ENCODE assay signal across 11 cellular contexts in genomic region chr2:49687873-49688272, GRCh38.
DNase-seq lines count a peak whose midpoint lies in the region; ATAC-seq and TF ChIP-seq lines count a peak whose summit lies in the region.
"Had no signal": no experiment of that assay in that cellular context is flagged by ENCODE, and none has a peak within 500 bp of the region (broad histone marks: within the 10 kb centered on the region; RNA-seq: fewer than 3 reads in every experiment).

No MANE protein-coding gene starts in this region.

- H3K4me1 ChIP-seq in neural progenitor cell: no peaks in the 10 kb centered on the region

- no peak overlapping the region for H2AFZ ChIP-seq in neural progenitor cell (replicated peaks)

- H3K4me1 Mint-ChIP-seq in brain (peaks cover 28% of the 10 kb centered on the region), neural progenitor cell (no peaks in the 10 kb centered on the region)

- TF ChIP-seq CTCF in brain (conservative IDR thresholded peaks at IDR 0.05) (peak; percentile 73 to 79), neural progenitor cell (IDR thresholded peaks at IDR 0.05) (peak; percentile 56)

- no peaks in the 10 kb centered on the region for H3K79me2 ChIP-seq in neural progenitor cell (ENCODE audit: low read depth)

- H3K4me3 ChIP-seq in neural progenitor cell: no peak overlapping the region

- H4K20me1 ChIP-seq in neural progenitor cell (ENCODE audit: low read depth): no peaks in the 10 kb centered on the region

- H3K27me3 Mint-ChIP-seq in brain (peaks cover 13% of the 10 kb centered on the region), neural progenitor cell (ENCODE audit: insufficient read depth, low read depth) (no peaks in the 10 kb centered on the region)

- no peaks in the 10 kb centered on the region for H3K36me3 ChIP-seq in neural progenitor cell

- H3K36me3 Mint-ChIP-seq in brain (no peaks in the 10 kb centered on the region), neural progenitor cell (no peaks in the 10 kb centered on the region)

- H3F3A ChIP-seq in neural progenitor cell (ENCODE audit: low read depth): no peaks in the 10 kb centered on the region

- H3K9me3 Mint-ChIP-seq in brain: no peaks in the 10 kb centered on the region
- no peaks in the 10 kb centered on the region for H3K9me3 Mint-ChIP-seq in neural progenitor cell

- H3K27ac ChIP-seq in neural progenitor cell: no peak overlapping the region

- H3K9me3 ChIP-seq in neural progenitor cell (ENCODE audit: low read depth): no peaks in the 10 kb centered on the region

- in situ Hi-C loops in KBM-7 (cut with MboI; ENCODE audit: low pct_unique_long_range_greater_than_20kb, low sequenced_read_pairs): no loop called here

- H3K27ac Mint-ChIP-seq in brain: peak overlapping the region in 3 of 5 experiments; percentile 2 to 70 (median 25)
- no peak overlapping the region for H3K27ac Mint-ChIP-seq in neural progenitor cell

- DNase-seq in NCI-H1092 treated with DMSO at 0.1 percent for 48 hours (lab: John Stamatoyannopoulos, UW): peak; percentile 2
- DNase-seq in NCI-H1092 (lab: John Stamatoyannopoulos, UW): no peak
- peak; percentile 61 for DNase-seq in NCI-H1105 treated with DMSO at 0.1 percent for 48 hours (lab: John Stamatoyannopoulos, UW)
- no peak for DNase-seq in neural progenitor cell (ENCODE audit: low spot score)
- no peak for DNase-seq in GM19238 (ENCODE audit: insufficient read length, low spot score)
- DNase-seq in KBM-7: no peak
- DNase-seq: effector CD4-positive, alpha-beta T cell; stimulated activated CD8-positive, alpha-beta memory T cell treated with anti-CD3 and anti-CD28 coated beads, Interleukin-4, amount 100 ng/mL, for 48 hours had no signal

- no peak for ATAC-seq in HG03280 (IDR thresholded peaks at IDR 0.05; ENCODE audit: unreplicated experiment)
- ATAC-seq: activated CD4-positive, CD25-positive, alpha-beta regulatory T cell treated with anti-CD3 and anti-CD28 coated beads, Interleukin-2, amount 50 U/mL, for 24 hours had no signal

- no peak overlapping the region for H3K9ac ChIP-seq in neural progenitor cell

- H3K27me3 ChIP-seq in neural progenitor cell: no peaks in the 10 kb centered on the region

- H3K4me3 Mint-ChIP-seq in brain (peak overlapping the region in 1 of 5 experiments; percentile 22), neural progenitor cell (no peak overlapping the region)

- no peak overlapping the region for H3K4me2 ChIP-seq in neural progenitor cell

Comparison
In these comparisons a context has a peak if more than half of its experiments do, and no peak if none do; other contexts are left out.
1. DNase-seq: peak in NCI-H1092 treated with DMSO at 0.1 percent for 48 hours (single experiment) and NCI-H1105 treated with DMSO at 0.1 percent for 48 hours (single experiment); none in NCI-H1092 (single experiment), neural progenitor cell (single experiment), GM19238 (single experiment) and KBM-7 (single experiment).